In the genomic region with DNA sequence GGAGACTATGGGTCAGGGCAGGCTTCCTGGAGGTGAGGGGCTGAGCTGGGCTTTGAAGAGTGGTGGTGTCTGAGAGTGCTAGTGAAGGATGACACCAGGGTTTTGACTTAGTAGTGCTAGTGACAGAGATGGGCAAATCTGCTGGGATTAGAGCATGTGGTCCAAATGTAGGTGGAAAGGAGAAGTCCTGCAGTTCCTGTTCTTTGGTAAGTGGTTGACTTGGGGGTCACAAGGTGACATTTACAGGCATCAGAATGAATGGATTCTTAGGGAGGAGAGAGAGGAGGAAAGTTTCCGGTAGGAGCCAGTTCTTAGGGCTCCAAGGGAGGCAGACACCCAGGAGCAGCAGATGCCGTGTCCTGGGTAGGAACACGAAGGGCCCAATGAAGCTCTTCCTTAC, we compare ENCODE assay signal across 10 cellular contexts. TPM values are rescaled to one million over a fixed set of nuclear protein-coding genes. Genes with fewer than 3 reads are reported as not detected.
DNase-seq lines count a peak whose midpoint lies in the region; ATAC-seq and TF ChIP-seq lines count a peak whose summit lies in the region.
"Had no signal": no experiment of that assay in that cellular context is flagged by ENCODE, and none has a peak within 500 bp of the region (broad histone marks: within the 10 kb centered on the region; RNA-seq: fewer than 3 reads in every experiment).

No MANE protein-coding gene starts in this region.

- H3K36me3 Mint-ChIP-seq in CD4-positive, alpha-beta T cell (ENCODE audit: low read depth), result no peaks in the 10 kb centered on the region
- H3K36me3 Mint-ChIP-seq in activated naive CD8-positive, alpha-beta T cell treated with anti-CD3 and anti-CD28 coated beads, Interleukin-2, amount 10 ng/mL, durations not matched to agents 7 days and 5 days, result no peaks in the 10 kb centered on the region
- no peaks in the 10 kb centered on the region for H3K36me3 Mint-ChIP-seq in natural killer cell

- H3F3A ChIP-seq in MM.1S (ENCODE audit: insufficient read depth, low read length), result no peaks in the 10 kb centered on the region

- H3K4me1 ChIP-seq in HCT116 (ENCODE audit: control insufficient read depth in 1 of 2, insufficient read depth in 2 of 2, low read length in 2 of 2) (peaks cover 24 to 34% of the 10 kb centered on the region in 2 experiments), MM.1S (ENCODE audit: low read length) (no peaks in the 10 kb centered on the region)

- H3K4me3 ChIP-seq in HCT116 (replicated peaks in 1 of 2; ENCODE audit: low read depth in 1 of 2, low read length in 2 of 2) (no peak overlapping the region), MM.1S (ENCODE audit: low read length) (no peak overlapping the region)

- H3K36me3 ChIP-seq in HCT116 (ENCODE audit: control insufficient read depth in 1 of 2, insufficient read depth in 2 of 2, low read length in 2 of 2) (no peaks in the 10 kb centered on the region), MM.1S (replicated peaks; ENCODE audit: insufficient read depth, low read length) (no peaks in the 10 kb centered on the region)

- H3K9me3 ChIP-seq in CD4-positive, alpha-beta T cell (ENCODE audit: control insufficient read depth, low read length), result no peaks in the 10 kb centered on the region
- H3K9me3 ChIP-seq in HCT116 (ENCODE audit: control insufficient read depth in 1 of 2, insufficient read depth in 1 of 2, low read depth in 1 of 2, low read length in 2 of 2), result no peaks in the 10 kb centered on the region
- no peaks in the 10 kb centered on the region for H3K9me3 ChIP-seq in MM.1S (replicated peaks; ENCODE audit: insufficient read depth, low read length)

- H3K4me2 ChIP-seq in HCT116 (ENCODE audit: low read length) (peak overlapping the region; percentile 85), MM.1S (ENCODE audit: low read depth, low read length) (no peak overlapping the region)

- H3K27me3 Mint-ChIP-seq in CD4-positive, alpha-beta T cell, result peaks cover 45% of the 10 kb centered on the region
- H3K27me3 Mint-ChIP-seq in activated naive CD8-positive, alpha-beta T cell treated with anti-CD3 and anti-CD28 coated beads, Interleukin-2, amount 10 ng/mL, durations not matched to agents 7 days and 5 days, result peaks cover 60% of the 10 kb centered on the region
- H3K27me3 Mint-ChIP-seq in natural killer cell (ENCODE audit: low read depth in 2 of 2), result peaks cover 9 to 19% of the 10 kb centered on the region in 2 donors

- H4K20me1 ChIP-seq in HCT116 (ENCODE audit: insufficient read depth), result no peaks in the 10 kb centered on the region
- H4K20me1 ChIP-seq in MM.1S (ENCODE audit: insufficient read depth, low read length), result no peaks in the 10 kb centered on the region

- CTCF ChIA-PET in CD4-positive, alpha-beta T cell (lab: Charles Lee), result no interaction called here
- CTCF ChIA-PET in HCT116 (lab: Charles Lee), result interaction anchor here (1.3 to 2.6 kb wide), 3 partner anchors 57 to 698 kb away, joined by 3 to 8 read pairs (median 4); a partner anchor contains a TSS

- TF ChIP-seq POLR2A in HCT116 (IDR thresholded peaks at IDR 0.05; ENCODE audit: borderline replicate concordance, extremely low read depth, insufficient read depth, insufficient read length), result no peak

- H3K27ac ChIP-seq in CD4-positive, alpha-beta T cell (ENCODE audit: low read depth, low read length), result no peak overlapping the region
- H3K27ac ChIP-seq in HCT116 (ENCODE audit: low read depth, low read length) (no peak overlapping the region), MM.1S (ENCODE audit: low read length) (no peak overlapping the region)
- H3K27ac ChIP-seq: coronary artery had no signal

- no peaks in the 10 kb centered on the region for H3K9me3 Mint-ChIP-seq in CD4-positive, alpha-beta T cell
- H3K9me3 Mint-ChIP-seq in activated naive CD8-positive, alpha-beta T cell treated with anti-CD3 and anti-CD28 coated beads, Interleukin-2, amount 10 ng/mL, durations not matched to agents 7 days and 5 days, result no peaks in the 10 kb centered on the region
- H3K9me3 Mint-ChIP-seq in natural killer cell, result no peaks in the 10 kb centered on the region

- H3K27me3 ChIP-seq in CD4-positive, alpha-beta T cell (ENCODE audit: control insufficient read depth, insufficient read depth, low read length), result peaks cover 17% of the 10 kb centered on the region
- no peaks in the 10 kb centered on the region for H3K27me3 ChIP-seq in HCT116 (ENCODE audit: insufficient read depth, low read length)
- peaks cover 20% of the 10 kb centered on the region for H3K27me3 ChIP-seq in MM.1S (replicated peaks; ENCODE audit: insufficient read depth, low read length)

- intact Hi-C loops in CD4-positive, alpha-beta T cell (cut with DNase I, micrococcal nuclease), result loop anchor here (2.0 kb wide), 2 partner anchors 57 to 697 kb away; a partner anchor contains a TSS
- intact Hi-C loops in HCT116 (cut with micrococcal nuclease) (no loop called here), natural killer cell (cut with micrococcal nuclease) (no loop called here)

- TF ChIP-seq CTCF in CD4-positive, alpha-beta T cell (IDR thresholded peaks at IDR 0.05), result no peak
- TF ChIP-seq CTCF in HCT116 (IDR thresholded peaks at IDR 0.05 in 2 of 3, conservative IDR thresholded peaks at IDR 0.05 in 1 of 3; ENCODE audit: borderline replicate concordance in 1 of 3, insufficient read depth in 1 of 3, low read depth in 2 of 3, low read length in 2 of 3) (no peak), natural killer cell (IDR thresholded peaks at IDR 0.05) (no peak), MM.1S (IDR thresholded peaks at IDR 0.05; ENCODE audit: low read length) (no peak)

- RAD21 ChIA-PET in HCT116 (lab: Charles Lee; ENCODE audit: low non-redundant PET in 1 of 2, low total read pairs in 2 of 2, uncharacterized antibody in 2 of 2, unreplicated experiment in 2 of 2), result no interaction called here

- H2AFZ ChIP-seq in HCT116 (ENCODE audit: low read depth, low read length, poor library complexity, severe bottlenecking) (no peak overlapping the region), MM.1S (ENCODE audit: low read length) (no peak overlapping the region)

- H3K4me1 Mint-ChIP-seq in CD4-positive, alpha-beta T cell (ENCODE audit: low read depth), result peaks cover 6% of the 10 kb centered on the region
- peaks cover 13% of the 10 kb centered on the region for H3K4me1 Mint-ChIP-seq in activated naive CD8-positive, alpha-beta T cell treated with anti-CD3 and anti-CD28 coated beads, Interleukin-2, amount 10 ng/mL, durations not matched to agents 7 days and 5 days
- H3K4me1 Mint-ChIP-seq in natural killer cell, result peaks cover 0 to 6% of the 10 kb centered on the region in 2 donors

- H3K9ac ChIP-seq in HCT116 (ENCODE audit: low read length) (no peak overlapping the region), MM.1S (ENCODE audit: low read length) (no peak overlapping the region)

- ATAC-seq in CD4-positive, alpha-beta T cell (ENCODE audit: poor library complexity), result no peak
- ATAC-seq in HCT116, result no peak
- ATAC-seq in activated naive CD8-positive, alpha-beta T cell treated with anti-CD3 and anti-CD28 coated beads, Interleukin-2, amount 10 ng/mL, durations not matched to agents 7 days and 5 days (ENCODE audit: low read depth), result no peak
- no peak for ATAC-seq in natural killer cell
- ATAC-seq in GM21825 (IDR thresholded peaks at IDR 0.05; ENCODE audit: unreplicated experiment), result no peak
- no peak for ATAC-seq in HG02623 (IDR thresholded peaks at IDR 0.05; ENCODE audit: unreplicated experiment)

- no TSS peak for BruUV-seq in HCT116 (replicated peaks; lab: Mats Ljungman, UMichigan)

- TF ChIP-seq RAD21 in HCT116 (IDR thresholded peaks at IDR 0.05; ENCODE audit: low read depth), result no peak

- POLR2A ChIA-PET in CD4-positive, alpha-beta T cell (lab: Charles Lee), result no interaction called here
- POLR2A ChIA-PET in HCT116 (lab: Charles Lee), result no interaction called here
- POLR2A ChIA-PET in activated naive CD8-positive, alpha-beta T cell treated with anti-CD3 and anti-CD28 coated beads, Interleukin-2, amount 10 ng/mL, durations not matched to agents 7 days and 5 days (lab: Charles Lee), result interaction anchor here (0.6 to 2.4 kb wide), 4 partner anchors 17 to 60 kb away, joined by 3 to 6 read pairs (median 5); no protein-coding TSS in a partner anchor

- no peak overlapping the region for H3K27ac Mint-ChIP-seq in CD4-positive, alpha-beta T cell
- peak overlapping the region; percentile 27 for H3K27ac Mint-ChIP-seq in activated naive CD8-positive, alpha-beta T cell treated with anti-CD3 and anti-CD28 coated beads, Interleukin-2, amount 10 ng/mL, durations not matched to agents 7 days and 5 days
- H3K27ac Mint-ChIP-seq in natural killer cell, result peak overlapping the region in 1 of 2 donors; percentile 31

- H3K79me2 ChIP-seq in HCT116 (ENCODE audit: insufficient read depth, low read length) (no peaks in the 10 kb centered on the region), MM.1S (ENCODE audit: low read length) (no peaks in the 10 kb centered on the region)

- no peak for DNase-seq in CD4-positive, alpha-beta T cell
- DNase-seq in HCT116 (ENCODE audit: low read depth, low spot score) (no peak), natural killer cell (no peak), MM.1S (no peak)
- no peak for DNase-seq in activated naive CD8-positive, alpha-beta T cell treated with anti-CD3 and anti-CD28 coated beads, Interleukin-2, amount 10 ng/mL, durations not matched to agents 7 days and 5 days
- DNase-seq: DMS79, Karpas-422 had no signal

- no peaks in the 10 kb centered on the region for H3K9me2 ChIP-seq in HCT116 (ENCODE audit: insufficient read depth)
- no peaks in the 10 kb centered on the region for H3K9me2 ChIP-seq in MM.1S (replicated peaks; ENCODE audit: insufficient read depth, low read length)

- peak overlapping the region; percentile 87 for H3K4me3 Mint-ChIP-seq in CD4-positive, alpha-beta T cell
- H3K4me3 Mint-ChIP-seq in activated naive CD8-positive, alpha-beta T cell treated with anti-CD3 and anti-CD28 coated beads, Interleukin-2, amount 10 ng/mL, durations not matched to agents 7 days and 5 days, result peak overlapping the region; percentile 69
- peak overlapping the region; percentile 76 for H3K4me3 Mint-ChIP-seq in natural killer cell

TF ChIP-seq in HCT116, 20 proteins besides CTCF, POLR2A, EP300 and RAD21 (continues in another document):
- TF ChIP-seq, protein P1, sequence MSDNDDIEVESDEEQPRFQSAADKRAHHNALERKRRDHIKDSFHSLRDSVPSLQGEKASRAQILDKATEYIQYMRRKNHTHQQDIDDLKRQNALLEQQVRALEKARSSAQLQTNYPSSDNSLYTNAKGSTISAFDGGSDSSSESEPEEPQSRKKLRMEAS (IDR thresholded peaks at IDR 0.05), result no peak

RNA-seq across cellular contexts. Expression of a gene that starts 0.8 kb away (rescaled TPM):
- total RNA-seq in CD4-positive, alpha-beta T cell, result 1 to 10 TPM in 1 of 2 experiments, under 1 TPM in 1; 0.93 to 1.1 TPM
- total RNA-seq in HCT116 (2021; ENCODE audit: unreplicated experiment), result 4.2 TPM
- polyA plus RNA-seq in HCT116 (2012), result 3.2 and 3.5 TPM in 2 replicates
- 1 to 10 TPM; 3.3 to 3.4 TPM for total RNA-seq in activated naive CD8-positive, alpha-beta T cell treated with anti-CD3 and anti-CD28 coated beads, Interleukin-2, amount 10 ng/mL, durations not matched to agents 7 days and 5 days
- total RNA-seq in natural killer cell, result 1 to 10 TPM; 1.4 to 2.4 (median 1.7) TPM

RNA-seq across cellular contexts. Expression of a gene that starts 57.0 kb away (rescaled TPM):
- 10 to 100 TPM; 16.4 to 16.6 TPM for total RNA-seq in CD4-positive, alpha-beta T cell
- 87.3 TPM for total RNA-seq in HCT116 (2021; ENCODE audit: unreplicated experiment)
- 79.5 and 97.2 TPM in 2 replicates for polyA plus RNA-seq in HCT116 (2012)
- total RNA-seq in activated naive CD8-positive, alpha-beta T cell treated with anti-CD3 and anti-CD28 coated beads, Interleukin-2, amount 10 ng/mL, durations not matched to agents 7 days and 5 days, result 100 to 1,000 TPM; 176 to 195 TPM
- 10 to 100 TPM; 48.0 to 57.7 (median 49.3) TPM for total RNA-seq in natural killer cell

Comparison
In these comparisons a context has a peak if more than half of its experiments do, and no peak if none do; other contexts are left out.
1. intact Hi-C loops: an anchor here in CD4-positive, alpha-beta T cell (2.0 kb wide); none called in HCT116 and natural killer cell.